In the genomic region with DNA sequence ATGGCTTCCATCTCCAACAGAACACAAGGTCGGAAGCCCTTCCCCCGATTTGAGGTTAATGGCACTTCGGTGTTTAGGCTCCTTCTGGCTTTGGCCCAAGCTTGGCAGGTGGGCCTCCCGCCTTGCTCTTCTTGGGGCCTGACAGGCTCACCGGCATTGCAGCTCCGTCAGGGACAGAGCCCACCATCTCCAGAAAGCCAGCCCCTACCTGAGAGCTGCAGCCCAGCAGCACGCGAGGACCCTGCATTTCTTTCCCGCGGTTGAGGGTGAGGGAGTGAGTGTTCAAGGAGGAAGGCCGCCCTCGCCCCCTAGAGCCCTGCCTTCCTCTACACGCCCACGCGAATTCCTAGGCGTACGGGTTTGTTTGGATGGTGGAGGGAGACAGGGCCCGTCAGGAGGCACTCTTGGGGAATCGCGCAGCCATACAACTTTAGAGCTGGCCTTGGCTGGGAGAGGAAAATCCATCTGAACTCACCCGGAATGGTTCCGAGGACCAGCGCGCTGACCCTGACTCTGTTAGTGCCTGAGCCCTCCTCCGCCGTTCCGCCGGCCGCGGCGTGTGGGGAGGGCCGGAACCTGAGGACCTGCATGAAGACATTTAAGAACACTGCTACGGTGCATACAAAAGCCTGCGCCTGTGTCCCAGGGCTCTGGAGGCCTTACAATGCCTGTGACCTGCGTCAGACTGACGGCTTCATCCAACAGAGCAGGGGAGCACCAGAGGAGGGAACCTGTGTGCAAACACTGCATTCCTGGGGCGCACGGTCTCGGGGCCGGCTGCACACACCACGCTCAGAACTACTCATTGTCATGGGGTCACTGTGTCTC, we compare ENCODE assay signal across 13 cellular contexts.
A peak's percentile ranks its signal among the peaks of the same experiment; 100 is the strongest.
DNase-seq lines count a peak whose midpoint lies in the region; ATAC-seq, FAIRE-seq and TF ChIP-seq lines count a peak whose summit lies in the region.
"Had no signal": no experiment of that assay in that cellular context is flagged by ENCODE, and none has a peak within 500 bp of the region (broad histone marks: within the 10 kb centered on the region; RNA-seq: fewer than 3 reads in every experiment).

No MANE protein-coding gene starts in this region.

- no peaks in the 10 kb centered on the region for H3K9me3 Mint-ChIP-seq in T-helper 2 cell treated with Interferon-gamma antibody and Interleukin-4, amounts not matched to agents 5 μg/mL and 100 μg/mL, for 36 hours
- H3K9me3 Mint-ChIP-seq in activated CD8-positive, alpha-beta memory T cell treated with anti-CD3 and anti-CD28 coated beads, Interleukin-2, amount 10 ng/mL, durations not matched to agents 7 days and 5 days (ENCODE audit: low read depth): no peaks in the 10 kb centered on the region

- no peaks in the 10 kb centered on the region for H3K9me2 ChIP-seq in PC-9 (ENCODE audit: insufficient read depth)

- no peak overlapping the region for H3K4me3 Mint-ChIP-seq in T-helper 2 cell treated with Interferon-gamma antibody and Interleukin-4, amounts not matched to agents 5 μg/mL and 100 μg/mL, for 36 hours
- peak overlapping the region; percentile 52 for H3K4me3 Mint-ChIP-seq in activated CD8-positive, alpha-beta memory T cell treated with anti-CD3 and anti-CD28 coated beads, Interleukin-2, amount 10 ng/mL, durations not matched to agents 7 days and 5 days

- H3K27ac ChIP-seq in keratinocyte (ENCODE audit: control insufficient read depth, insufficient read depth, low read length): no peak overlapping the region
- no peak overlapping the region for H3K27ac ChIP-seq in sigmoid colon
- H3K27ac ChIP-seq in PC-9: no peak overlapping the region
- H3K27ac ChIP-seq: HL-60, SK-N-MC had no signal

- no peaks in the 10 kb centered on the region for H3K4me1 Mint-ChIP-seq in T-helper 2 cell treated with Interferon-gamma antibody and Interleukin-4, amounts not matched to agents 5 μg/mL and 100 μg/mL, for 36 hours (ENCODE audit: low read depth)
- H3K4me1 Mint-ChIP-seq in activated CD8-positive, alpha-beta memory T cell treated with anti-CD3 and anti-CD28 coated beads, Interleukin-2, amount 10 ng/mL, durations not matched to agents 7 days and 5 days: no peaks in the 10 kb centered on the region

- H3K36me3 Mint-ChIP-seq in T-helper 2 cell treated with Interferon-gamma antibody and Interleukin-4, amounts not matched to agents 5 μg/mL and 100 μg/mL, for 36 hours (ENCODE audit: low read depth): no peaks in the 10 kb centered on the region
- H3K36me3 Mint-ChIP-seq in activated CD8-positive, alpha-beta memory T cell treated with anti-CD3 and anti-CD28 coated beads, Interleukin-2, amount 10 ng/mL, durations not matched to agents 7 days and 5 days: no peaks in the 10 kb centered on the region

- H2AFZ ChIP-seq in keratinocyte (ENCODE audit: control insufficient read depth, low read length) (no peak overlapping the region), PC-9 (no peak overlapping the region)

- no peaks in the 10 kb centered on the region for H3F3A ChIP-seq in PC-9 (ENCODE audit: insufficient read depth, low read depth)

- H3K36me3 ChIP-seq in keratinocyte (ENCODE audit: control insufficient read depth in 2 of 2, extremely low read depth in 1 of 2, insufficient read depth in 2 of 2, low read length in 2 of 2) (no peaks in the 10 kb centered on the region), sigmoid colon (no peaks in the 10 kb centered on the region), PC-9 (ENCODE audit: low read depth) (no peaks in the 10 kb centered on the region)

- POLR2A ChIA-PET in PC-9 (lab: Charles Lee; ENCODE audit: unreplicated experiment): no interaction called here

- H3K9me1 ChIP-seq in keratinocyte (ENCODE audit: control insufficient read depth, extremely low read depth, insufficient read depth, low read length): no peaks in the 10 kb centered on the region

- CTCF ChIA-PET in activated CD8-positive, alpha-beta memory T cell treated with anti-CD3 and anti-CD28 coated beads, Interleukin-2, amount 10 ng/mL, durations not matched to agents 7 days and 5 days (lab: Charles Lee): no interaction called here
- CTCF ChIA-PET in PC-9 (lab: Charles Lee): no interaction called here

- 69 to 78% methylated on average over 41 of the region's 41 CpGs for WGBS in sigmoid colon, 2 donors

- H3K4me2 ChIP-seq in keratinocyte (ENCODE audit: control insufficient read depth, extremely low read depth, insufficient read depth, low read depth, low read length): peak overlapping the region; percentile 27
- no peak overlapping the region for H3K4me2 ChIP-seq in PC-9

- H3K27me3 Mint-ChIP-seq in T-helper 2 cell treated with Interferon-gamma antibody and Interleukin-4, amounts not matched to agents 5 μg/mL and 100 μg/mL, for 36 hours (ENCODE audit: low read depth): no peaks in the 10 kb centered on the region
- H3K27me3 Mint-ChIP-seq in activated CD8-positive, alpha-beta memory T cell treated with anti-CD3 and anti-CD28 coated beads, Interleukin-2, amount 10 ng/mL, durations not matched to agents 7 days and 5 days: peaks cover 6% of the 10 kb centered on the region

- H4K20me1 ChIP-seq in keratinocyte (ENCODE audit: control insufficient read depth, extremely low read depth, insufficient read depth, low read length): no peaks in the 10 kb centered on the region
- H4K20me1 ChIP-seq in PC-9 (ENCODE audit: insufficient read depth): no peaks in the 10 kb centered on the region; the same call in 1 of the 2 replicates

- H3K4me3 ChIP-seq in keratinocyte (ENCODE audit: control insufficient read depth in 2 of 3, extremely low read depth in 1 of 3, insufficient read depth in 2 of 3, low read depth in 1 of 3, low read length in 3 of 3) (no peak overlapping the region), sigmoid colon (no peak overlapping the region), PC-9 (no peak overlapping the region)
- H3K4me3 ChIP-seq: SK-N-MC had no signal

- no peaks in the 10 kb centered on the region for H3K9me3 ChIP-seq in keratinocyte (ENCODE audit: control insufficient read depth, low read depth, low read length)
- H3K9me3 ChIP-seq in sigmoid colon: no peaks in the 10 kb centered on the region
- H3K9me3 ChIP-seq in PC-9 (ENCODE audit: insufficient read depth, low read depth): no peaks in the 10 kb centered on the region

- TF ChIP-seq CTCF in keratinocyte (optimal IDR thresholded peaks at IDR 0.05 in 1 of 3, IDR thresholded peaks at IDR 0.05 in 1 of 3, conservative IDR thresholded peaks at IDR 0.05 in 1 of 3; ENCODE audit: extremely low read depth in 1 of 3, insufficient read depth in 2 of 3, low read length in 3 of 3): no peak
- TF ChIP-seq CTCF in sigmoid colon (IDR thresholded peaks at IDR 0.05): no peak
- no peak for TF ChIP-seq CTCF in PC-9 (conservative IDR thresholded peaks at IDR 0.05)

- ATAC-seq in activated CD8-positive, alpha-beta memory T cell treated with anti-CD3 and anti-CD28 coated beads, Interleukin-2, amount 10 ng/mL, durations not matched to agents 7 days and 5 days: no peak

- FAIRE-seq in keratinocyte (lab: Jason Lieb, UNC): no peak
- FAIRE-seq: endothelial cell of umbilical vein had no signal

- H3K79me2 ChIP-seq in keratinocyte (ENCODE audit: control insufficient read depth, insufficient read depth, low read length) (no peaks in the 10 kb centered on the region), PC-9 (ENCODE audit: low read depth) (no peaks in the 10 kb centered on the region)

- no peaks in the 10 kb centered on the region for H3K27me3 ChIP-seq in keratinocyte (ENCODE audit: control insufficient read depth, extremely low read depth, insufficient read depth, low read length)
- peaks cover 0 to 11% (median 0%) of the 10 kb centered on the region in 3 donors for H3K27me3 ChIP-seq in sigmoid colon
- peaks cover 98% of the 10 kb centered on the region for H3K27me3 ChIP-seq in PC-9 (ENCODE audit: insufficient read depth, low read depth)

- dilution Hi-C loops in keratinocyte (cut with MboI; ENCODE audit: extremely low pct_ligation_motif_present, low sequenced_read_pairs): no loop called here

- intact Hi-C loops in sigmoid colon (cut with DNase I): no loop called here
- intact Hi-C loops in PC-9 (cut with micrococcal nuclease; ENCODE audit: unreplicated experiment): no loop called here

- DNase-seq in T-helper 2 cell treated with Interferon-gamma antibody and Interleukin-4, amounts not matched to agents 5 μg/mL and 100 μg/mL, for 36 hours (ENCODE audit: low spot score): peak; percentile 2
- no peak for DNase-seq in T-helper 2 cell
- DNase-seq in activated CD8-positive, alpha-beta memory T cell treated with anti-CD3 and anti-CD28 coated beads, Interleukin-2, amount 10 ng/mL, durations not matched to agents 7 days and 5 days: peak; percentile 35
- DNase-seq in keratinocyte (ENCODE audit: low read depth, low spot score): no peak
- peak; percentile 45 for DNase-seq in sigmoid colon
- no peak for DNase-seq in NCI-H2029 treated with DMSO at 0.1 percent for 48 hours (lab: John Stamatoyannopoulos, UW)
- no peak for DNase-seq in NCI-H1092 (lab: John Stamatoyannopoulos, UW)
- no peak for DNase-seq in PC-9
- DNase-seq: activated CD4-positive, alpha-beta T cell treated with anti-CD3 and anti-CD28 coated beads, Interleukin-2, amount 50 U/mL, for 4 hours; NCI-H526 had no signal

- H3K4me1 ChIP-seq in keratinocyte (ENCODE audit: control insufficient read depth, extremely low read depth, insufficient read depth, low read length): no peaks in the 10 kb centered on the region
- no peaks in the 10 kb centered on the region for H3K4me1 ChIP-seq in sigmoid colon
- H3K4me1 ChIP-seq in PC-9 (replicated peaks; ENCODE audit: insufficient read depth): no peaks in the 10 kb centered on the region

- no peak overlapping the region for H3K27ac Mint-ChIP-seq in T-helper 2 cell treated with Interferon-gamma antibody and Interleukin-4, amounts not matched to agents 5 μg/mL and 100 μg/mL, for 36 hours
- H3K27ac Mint-ChIP-seq in activated CD8-positive, alpha-beta memory T cell treated with anti-CD3 and anti-CD28 coated beads, Interleukin-2, amount 10 ng/mL, durations not matched to agents 7 days and 5 days: no peak overlapping the region

- H3K9ac ChIP-seq in keratinocyte (ENCODE audit: control insufficient read depth, extremely low read depth, insufficient read depth, low read length): no peak overlapping the region

- TF ChIP-seq EP300 in sigmoid colon (IDR thresholded peaks at IDR 0.05): no peak

- no TSS peak for BruUV-seq in PC-9 (replicated peaks; lab: Mats Ljungman, UMichigan)

- TF ChIP-seq POLR2A in sigmoid colon (IDR thresholded peaks at IDR 0.05): no peak

Comparison
In these comparisons a context has a peak if more than half of its experiments do, and no peak if none do; other contexts are left out.
1. DNase-seq: peak in T-helper 2 cell treated with Interferon-gamma antibody and Interleukin-4, amounts not matched to agents 5 μg/mL and 100 μg/mL, for 36 hours (single experiment), activated CD8-positive, alpha-beta memory T cell treated with anti-CD3 and anti-CD28 coated beads, Interleukin-2, amount 10 ng/mL, durations not matched to agents 7 days and 5 days (single experiment) and sigmoid colon (single experiment); none in T-helper 2 cell (0 of 5), keratinocyte (single experiment), NCI-H2029 treated with DMSO at 0.1 percent for 48 hours (single experiment), NCI-H1092 (single experiment) and PC-9 (0 of 2).